ENCODE assay signal across 1 cellular context in genomic region chr1:64536217-64536835, GRCh38.
TF ChIP-seq lines count a peak whose summit lies in the region.

No MANE protein-coding gene starts in this region.

TF ChIP-seq in GM23338, 12 proteins besides CTCF, POLR2A, EP300 and RAD21 (continued from another document):
- TF ChIP-seq REST (IDR thresholded peaks at IDR 0.05; ENCODE audit: unreplicated experiment) (no peak), POLR2AphosphoS5 (IDR thresholded peaks at IDR 0.05; ENCODE audit: low read depth) (no peak), NANOG (IDR thresholded peaks at IDR 0.05; ENCODE audit: borderline replicate concordance) (no peak)
